8 cellular contexts compared by ENCODE assay signal in the genomic region with DNA sequence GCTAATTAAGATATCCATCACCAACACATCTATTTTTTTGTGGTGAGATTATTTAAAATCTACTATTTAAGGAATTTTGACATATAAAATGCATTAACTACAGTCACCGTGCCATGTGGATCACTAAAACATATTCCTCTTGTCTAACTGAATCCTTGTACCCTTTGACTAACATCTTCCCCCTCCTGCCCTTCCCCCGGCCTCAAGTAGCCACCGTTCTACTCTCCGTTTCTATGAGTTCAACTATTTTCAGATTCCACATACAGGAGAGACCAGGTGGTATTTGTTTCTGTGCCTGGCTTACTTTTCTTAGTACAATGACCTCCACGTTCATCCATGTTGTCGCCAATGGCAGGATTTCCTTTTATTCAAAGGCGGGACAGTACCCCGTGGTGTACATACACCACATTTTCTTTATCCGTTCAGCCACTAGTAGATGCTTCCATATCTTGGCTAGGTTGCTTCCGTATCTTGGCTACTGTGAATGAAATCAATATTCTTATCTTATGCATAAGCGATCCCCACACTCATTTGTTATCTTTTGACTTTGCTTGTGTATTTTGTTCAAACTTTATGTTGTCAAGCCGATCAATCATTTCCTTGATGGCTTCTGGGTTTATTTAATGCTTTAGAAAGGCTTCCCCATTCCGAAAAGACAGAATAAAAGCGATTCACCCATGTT.
DNase-seq lines count a peak whose midpoint lies in the region; ATAC-seq and TF ChIP-seq lines count a peak whose summit lies in the region.

No MANE protein-coding gene starts in this region.

- H3K36me3 Mint-ChIP-seq in Calu3 (ENCODE audit: insufficient read depth, unreplicated experiment) (peaks cover 8% of the 10 kb centered on the region), T-helper 17 cell (ENCODE audit: low read depth) (no peaks in the 10 kb centered on the region)

- H3K27ac Mint-ChIP-seq in Calu3 (ENCODE audit: unreplicated experiment): no peak overlapping the region
- H3K27ac Mint-ChIP-seq in T-helper 17 cell: no peak overlapping the region

- H3K4me3 Mint-ChIP-seq in Calu3 (ENCODE audit: low read depth, unreplicated experiment): peak overlapping the region; percentile 64
- H3K4me3 Mint-ChIP-seq in T-helper 17 cell: peak overlapping the region; percentile 82

- H3K9me3 Mint-ChIP-seq in Calu3 (ENCODE audit: low read depth, unreplicated experiment): no peaks in the 10 kb centered on the region

- TF ChIP-seq CTCF in Calu3 (IDR thresholded peaks at IDR 0.05; ENCODE audit: unreplicated experiment) (no peak), fibroblast of villous mesenchyme (IDR thresholded peaks at IDR 0.05; ENCODE audit: insufficient read depth, low read depth, low read length) (no peak), GM13977 (IDR thresholded peaks at IDR 0.05; ENCODE audit: extremely low read depth, insufficient read depth, missing control alignments) (no peak)

- H3K9me3 ChIP-seq in T-helper 17 cell (ENCODE audit: control insufficient read depth, low read length, poor library complexity, severe bottlenecking): no peaks in the 10 kb centered on the region

- ATAC-seq in T-helper 17 cell (peak; percentile 34), HG03097 (IDR thresholded peaks at IDR 0.05; ENCODE audit: low FRiP score, unreplicated experiment) (no peak)

- CTCF ChIA-PET in Calu3 (lab: Charles Lee): interaction anchor here (0.7 to 1.3 kb wide), 5 partner anchors 22 to 231 kb away, joined by 3 to 16 read pairs (median 4); no protein-coding TSS in a partner anchor

- H3K27me3 Mint-ChIP-seq in Calu3 (ENCODE audit: unreplicated experiment): peaks cover 68% of the 10 kb centered on the region
- peaks cover 61% of the 10 kb centered on the region for H3K27me3 Mint-ChIP-seq in T-helper 17 cell

- intact Hi-C loops in Calu3 (cut with micrococcal nuclease; ENCODE audit: unreplicated experiment): loop anchor here (10.0 kb wide), 3 partner anchors 56 to 386 kb away; partner anchors contain the start of genes DHRS7B and MAP2K3

- in situ Hi-C loops in GM13977 (cut with MboI; ENCODE audit: low pct_unique_long_range_greater_than_20kb, low sequenced_read_pairs, unreplicated experiment): loop anchor here (25.0 kb wide), 2 partner anchors 224 to 399 kb away; partner anchors contain the start of gene MAP2K3

- no peak for DNase-seq in Calu3
- no peak for DNase-seq in T-helper 17 cell
- no peak for DNase-seq in fibroblast of villous mesenchyme (ENCODE audit: low read depth)
- peak; percentile 13 for DNase-seq in pons (ENCODE audit: low spot score)
- no peak for DNase-seq in GM03348 (ENCODE audit: low spot score)
- no peak for DNase-seq in GM13977 (ENCODE audit: low spot score)
- DNase-seq in EL: no peak

- H3K4me3 ChIP-seq in fibroblast of villous mesenchyme (ENCODE audit: low read depth, low read length): peak overlapping the region; percentile 62

- no TSS peak for BruUV-seq in Calu3 (replicated peaks; lab: Mats Ljungman, UMichigan)

- H3K4me1 Mint-ChIP-seq in Calu3 (ENCODE audit: low read depth, unreplicated experiment): peaks cover 8% of the 10 kb centered on the region
- H3K4me1 Mint-ChIP-seq in T-helper 17 cell: peaks cover 14% of the 10 kb centered on the region
